1 cellular context compared by ENCODE assay signal in genomic region chr6:117481926-117482239, GRCh38.
TF ChIP-seq lines count a peak whose summit lies in the region.

No MANE protein-coding gene starts in this region.

TF ChIP-seq in A549, 52 proteins besides CTCF, POLR2A, EP300 and RAD21 (continued from another document):
- no peak for TF ChIP-seq JUN (IDR thresholded peaks at IDR 0.05)
- TF ChIP-seq HEYL (CRISPR knock-in tag; IDR thresholded peaks at IDR 0.05), result no peak
- no peak for TF ChIP-seq PBX3 (IDR thresholded peaks at IDR 0.05)
- no peak for TF ChIP-seq ZC3H11A (IDR thresholded peaks at IDR 0.05)
- TF ChIP-seq SREBF2 (IDR thresholded peaks at IDR 0.05), result no peak
- TF ChIP-seq E2F6 (IDR thresholded peaks at IDR 0.05; ENCODE audit: borderline replicate concordance, low read depth), result no peak
- TF ChIP-seq USF2 (IDR thresholded peaks at IDR 0.05), result no peak
- TF ChIP-seq CHD4 (IDR thresholded peaks at IDR 0.05; ENCODE audit: borderline replicate concordance), result no peak
